Comparison of ENCODE assay signal across 1 cellular context in genomic region chr5:124649548-124650501, GRCh38.
TF ChIP-seq lines count a peak whose summit lies in the region.

No MANE protein-coding gene starts in this region.

TF ChIP-seq in H1, 55 proteins besides CTCF, POLR2A, EP300 and RAD21 (continued from another document):
- TF ChIP-seq E2F6 (IDR thresholded peaks at IDR 0.05) (no peak), SIN3A (conservative IDR thresholded peaks at IDR 0.05 in 1 of 2, IDR thresholded peaks at IDR 0.05 in 1 of 2; ENCODE audit: low read depth in 1 of 2, low read length in 2 of 2) (no peak)
